ENCODE assay signal across 15 cellular contexts in the genomic region with DNA sequence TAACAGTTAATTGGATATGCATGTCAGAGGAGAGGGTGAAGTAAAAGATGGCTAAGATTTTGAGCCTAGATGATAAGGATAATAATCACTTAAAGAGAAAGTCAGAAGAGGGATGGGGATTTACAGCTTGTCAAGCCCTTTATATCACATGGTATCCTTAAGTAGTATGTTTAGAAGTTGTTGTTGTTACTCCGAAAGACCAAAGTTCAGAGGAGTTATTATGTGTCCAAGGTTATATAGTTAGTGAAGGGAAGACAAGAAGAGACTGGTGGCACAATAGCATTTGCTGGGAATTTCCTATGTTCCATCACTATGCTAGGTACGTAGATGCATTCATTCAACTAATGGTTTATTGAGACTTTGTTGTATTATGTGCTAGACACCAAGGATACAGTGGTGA.
"Had no signal": no experiment of that assay in that cellular context is flagged by ENCODE, and none has a peak within 500 bp of the region (broad histone marks: within the 10 kb centered on the region; RNA-seq: fewer than 3 reads in every experiment).

No MANE protein-coding gene starts in this region.

- H3K4me3 ChIP-seq: pancreas had no signal

- H3K27ac ChIP-seq: brain microvascular endothelial cell, pancreas had no signal

- H3K27me3 ChIP-seq: brain microvascular endothelial cell, pancreas had no signal

- H3K9me3 ChIP-seq: pancreas had no signal

- H3K4me1 ChIP-seq: pancreas had no signal

- ATAC-seq: activated CD8-positive, alpha-beta memory T cell treated with anti-CD3 and anti-CD28 coated beads, Interleukin-2, amount 10 ng/mL, durations not matched to agents 7 days and 5 days; esophagus mucosa; stimulated activated naive B cell treated with anti-CD40 and anti-IgM and Interleukin-4, amounts not matched to agents 10 μg/mL and 1 μg/mL and 100 μg/mL, for 72 hours had no signal

- DNase-seq: activated CD4-positive, alpha-beta T cell treated with anti-CD3 and anti-CD28 coated beads, Interleukin-2, amount 50 U/mL, for 4 hours; activated CD4-positive, CD25-positive, alpha-beta regulatory T cell treated with anti-CD3 and anti-CD28 coated beads, Interleukin-2, amount 50 U/mL, for 72 hours; activated CD8-positive, alpha-beta memory T cell treated with anti-CD3 and anti-CD28 coated beads, Interleukin-2, amount 10 ng/mL, durations not matched to agents 7 days and 5 days; activated effector memory CD4-positive, alpha-beta T cell treated with Interleukin-2 at 50 U/mL for 16 hours; activated T-cell treated with anti-CD3 and anti-CD28 coated beads, Interleukin-2, amount 50 U/mL, for 24 hours; brain microvascular endothelial cell; glutamatergic neuron; pancreas; retina; stimulated activated CD4-positive, alpha-beta T cell treated with anti-CD3 and anti-CD28 coated beads, Interleukin-2, amount 100 ng/mL, for 24 hours; stimulated activated naive B cell treated with anti-CD40 and anti-IgM and Interleukin-4, amounts not matched to agents 10 μg/mL and 1 μg/mL and 100 μg/mL, for 72 hours; T-helper 9 cell had no signal

- FAIRE-seq: endometrium, islet of Langerhans, pancreas had no signal
